Comparison of ENCODE assay signal across 27 cellular contexts in genomic region chr9:92183449-92183848, GRCh38.
"Had no signal": no experiment of that assay in that cellular context is flagged by ENCODE, and none has a peak within 500 bp of the region (broad histone marks: within the 10 kb centered on the region; RNA-seq: fewer than 3 reads in every experiment).

No MANE protein-coding gene starts in this region.

- ATAC-seq: activated naive CD8-positive, alpha-beta T cell treated with anti-CD3 and anti-CD28 coated beads, Interleukin-2, amount 50 U/mL, for 24 hours; activated T-cell treated with anti-CD3 and anti-CD28 coated beads, Interleukin-2, amount 50 U/mL, for 4 hours; body of pancreas; Panc1; Right ventricle myocardium inferior; T-cell had no signal

- H3K36me3 ChIP-seq: ascending aorta had no signal

- H3K4me3 ChIP-seq: ascending aorta, body of pancreas, SK-N-MC had no signal

- H3K27ac ChIP-seq: ascending aorta, body of pancreas, SK-N-MC had no signal

- H3K9me3 ChIP-seq: ascending aorta had no signal

- FAIRE-seq: bronchial epithelial cell had no signal

- H3K27me3 ChIP-seq: ascending aorta, body of pancreas had no signal

- H3K4me1 ChIP-seq: ascending aorta, body of pancreas had no signal

- DNase-seq: activated B cell treated with CpG ODN at 0.5 μM for 24 hours; activated CD4-positive, alpha-beta T cell treated with anti-CD3 and anti-CD28 coated beads for 1 hour; activated CD4-positive, alpha-beta T cell treated with anti-CD3 and anti-CD28 coated beads, Interleukin-2, amount 10 ng/mL, durations not matched to agents 24 days and 14 days; activated CD4-positive, alpha-beta T cell treated with anti-CD3 and anti-CD28 coated beads, Interleukin-2, amount 50 U/mL, for 48 hours; activated effector memory CD4-positive, alpha-beta T cell treated with anti-CD3 and anti-CD28 coated beads, Interleukin-2, amount 50 U/mL, for 16 hours; activated naive CD4-positive, alpha-beta T cell treated with Interleukin-2 at 50 U/mL for 16 hours; activated naive CD8-positive, alpha-beta T cell treated with anti-CD3 and anti-CD28 coated beads, Interleukin-2, amount 50 U/mL, for 24 hours; activated T-cell treated with anti-CD3 and anti-CD28 coated beads, Interleukin-2, amount 50 U/mL, for 4 hours; amniotic stem cell; body of pancreas; central memory CD4-positive, alpha-beta T cell; NCI-H1092; NCI-H1417; NCI-H1694; NCI-H2029; NCI-H2107; NCI-H345; NCI-H510A; NCI-H526 treated with DMSO at 0.1 percent for 48 hours; NCI-H82; RPMI8226; T-cell had no signal
